In genomic region chr2:72496479-72496878, GRCh38 we compare ENCODE assay signal across 8 cellular contexts.
"Had no signal": no experiment of that assay in that cellular context is flagged by ENCODE, and none has a peak within 500 bp of the region (broad histone marks: within the 10 kb centered on the region; RNA-seq: fewer than 3 reads in every experiment).

No MANE protein-coding gene starts in this region.

- H3K4me3 ChIP-seq: GM12878 had no signal

- ATAC-seq: GM12878 had no signal

- DNase-seq: GDM1, GF-D8 had no signal

- FAIRE-seq: G401.6, GM12878, GM12891, GM12892, GM18507, GM19239 had no signal
